1 cellular context compared by ENCODE assay signal in the genomic region with DNA sequence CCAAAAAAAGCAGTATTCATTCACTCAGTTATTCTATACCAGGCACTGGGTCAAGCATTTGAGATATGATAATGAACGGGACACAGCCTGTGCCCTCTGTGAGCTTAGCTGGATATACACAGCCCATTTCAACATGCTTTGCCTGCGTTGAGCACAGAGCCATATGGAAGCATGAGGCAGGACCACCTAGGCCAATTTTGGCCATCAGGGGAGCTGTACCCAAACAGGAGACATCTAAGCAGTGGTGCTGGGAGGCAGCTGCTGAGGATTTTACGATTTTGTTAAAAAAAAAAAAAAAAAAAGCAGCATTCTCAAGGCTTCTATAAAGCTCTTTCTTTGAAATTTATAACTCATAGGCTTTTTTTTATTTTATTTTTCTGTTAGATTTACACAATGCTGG.
A peak's percentile ranks its signal among the peaks of the same experiment; 100 is the strongest.
TF ChIP-seq lines count a peak whose summit lies in the region.

No MANE protein-coding gene starts in this region.

TF ChIP-seq in K562, 482 proteins besides CTCF, POLR2A, EP300 and RAD21:
- TF ChIP-seq ZNF384 (IDR thresholded peaks at IDR 0.05; ENCODE audit: low read depth, low read length) (peak; percentile 10; the same call in 1 of the 2 replicates), E2F4 (CRISPR knock-in tag; IDR thresholded peaks at IDR 0.05; ENCODE audit: low read depth) (no peak), WHSC1 (IDR thresholded peaks at IDR 0.05; ENCODE audit: low read length) (no peak), HMG20B (CRISPR knock-in tag; IDR thresholded peaks at IDR 0.05) (no peak), MAX (CRISPR knock-in tag; IDR thresholded peaks at IDR 0.05) (no peak)
- TF ChIP-seq, protein P1, sequence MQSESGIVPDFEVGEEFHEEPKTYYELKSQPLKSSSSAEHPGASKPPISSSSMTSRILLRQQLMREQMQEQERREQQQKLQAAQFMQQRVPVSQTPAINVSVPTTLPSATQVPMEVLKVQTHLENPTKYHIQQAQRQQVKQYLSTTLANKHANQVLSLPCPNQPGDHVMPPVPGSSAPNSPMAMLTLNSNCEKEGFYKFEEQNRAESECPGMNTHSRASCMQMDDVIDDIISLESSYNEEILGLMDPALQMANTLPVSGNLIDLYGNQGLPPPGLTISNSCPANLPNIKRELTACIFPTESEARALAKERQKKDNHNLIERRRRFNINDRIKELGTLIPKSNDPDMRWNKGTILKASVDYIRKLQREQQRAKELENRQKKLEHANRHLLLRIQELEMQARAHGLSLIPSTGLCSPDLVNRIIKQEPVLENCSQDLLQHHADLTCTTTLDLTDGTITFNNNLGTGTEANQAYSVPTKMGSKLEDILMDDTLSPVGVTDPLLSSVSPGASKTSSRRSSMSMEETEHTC (IDR thresholded peaks at IDR 0.05) = no peak
